ENCODE assay signal across 11 cellular contexts in the genomic region with DNA sequence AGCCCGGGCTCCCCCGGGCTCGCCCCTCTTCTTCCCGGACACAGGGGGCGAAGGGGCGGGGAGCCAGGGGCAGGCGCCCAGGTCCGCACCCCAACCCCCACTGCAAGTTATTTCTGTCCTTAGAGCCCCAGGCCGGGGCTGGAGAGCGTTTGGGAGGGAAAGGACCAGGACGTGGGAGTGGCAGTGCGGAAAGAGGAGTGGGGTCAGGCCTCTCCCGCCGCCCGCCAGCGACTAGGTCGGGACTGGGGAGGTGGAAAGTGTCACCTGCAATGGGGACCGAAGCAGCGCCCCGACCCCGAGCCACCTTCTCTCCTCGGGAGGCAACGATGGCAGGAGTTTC. TPM values are rescaled to one million over a fixed set of nuclear protein-coding genes. Genes with fewer than 3 reads are reported as not detected.
DNase-seq lines count a peak whose midpoint lies in the region; ATAC-seq, FAIRE-seq and TF ChIP-seq lines count a peak whose summit lies in the region.
"Had no signal": no experiment of that assay in that cellular context is flagged by ENCODE, and none has a peak within 500 bp of the region (broad histone marks: within the 10 kb centered on the region; RNA-seq: fewer than 3 reads in every experiment).

No MANE protein-coding gene starts in this region.

- WGBS in body of pancreas, 2 donors, result 1% methylated on average over 17 of the region's 23 CpGs; no CpG with 5 or more reads in 1 of the 2 donors
- 2 to 52% (median 19%) methylated on average over 12 to 19 of the region's 23 CpGs; no CpG with 5 or more reads in 1 of the 5 donors for WGBS in stomach, 5 donors

- intact Hi-C loops in body of pancreas (cut with DNase I), result no loop called here
- intact Hi-C loops in kidney (cut with DNase I), result no loop called here
- intact Hi-C loops in stomach (cut with DNase I; ENCODE audit: low total_unique reads), result no loop called here

- FAIRE-seq in kidney (lab: Jason Lieb, UNC), result no peak
- FAIRE-seq: GM18507 had no signal

- no peak for TF ChIP-seq EP300 in stomach (IDR thresholded peaks at IDR 0.05)

- no peaks in the 10 kb centered on the region for H3K36me3 ChIP-seq in HEK293 (ENCODE audit: control insufficient read depth in 2 of 2, insufficient read depth in 1 of 2, low read length in 2 of 2)
- no peaks in the 10 kb centered on the region for H3K36me3 ChIP-seq in body of pancreas (replicated peaks in 1 of 2; ENCODE audit: insufficient read depth in 1 of 2, low read depth in 2 of 2)
- no peaks in the 10 kb centered on the region for H3K36me3 ChIP-seq in kidney (ENCODE audit: control insufficient read depth in 1 of 2, insufficient read depth in 2 of 2, low read length in 2 of 2)
- no peaks in the 10 kb centered on the region for H3K36me3 ChIP-seq in stomach

- TF ChIP-seq CTCF in HEK293 (tag by site-specific recombination; IDR thresholded peaks at IDR 0.05) (no peak), body of pancreas (IDR thresholded peaks at IDR 0.05) (no peak), kidney (IDR thresholded peaks at IDR 0.05; ENCODE audit: borderline replicate concordance, extremely low read depth, insufficient read depth) (no peak), stomach (IDR thresholded peaks at IDR 0.05) (no peak)

- H3K9me3 ChIP-seq in HEK293 (ENCODE audit: control insufficient read depth, insufficient read depth, low read depth, low read length) (no peaks in the 10 kb centered on the region), body of pancreas (no peaks in the 10 kb centered on the region), kidney (ENCODE audit: control insufficient read depth in 1 of 2, low read length in 2 of 2) (no peaks in the 10 kb centered on the region), stomach (no peaks in the 10 kb centered on the region)

- H3K4me3 ChIP-seq in HEK293 (ENCODE audit: low read depth, low read length) (peak overlapping the region; percentile 42), body of pancreas (peak overlapping the region; percentile 8 to 41), kidney (ENCODE audit: low read length in 2 of 2) (peak overlapping the region; percentile 52 to 63), stomach (peak overlapping the region; percentile 50 to 77 (median 58))

- H3K27ac ChIP-seq in HEK293 (ENCODE audit: extremely low read depth, low read depth, low read length) (no peak overlapping the region; the same call in 1 of the 2 replicates), body of pancreas (peak overlapping the region in 1 of 4 donors; percentile 61), kidney (ENCODE audit: low read depth in 2 of 2, low read length in 2 of 2) (peak overlapping the region in 1 of 2 donors; percentile 23), stomach (peak overlapping the region in 2 of 5 donors; percentile 12 to 49)

- CTCF ChIA-PET in HEK293 (lab: Yijun Ruan, JAX), result no interaction called here

- H3K9ac ChIP-seq in kidney (ENCODE audit: low read length in 2 of 2), result peak overlapping the region in 1 of 2 donors; percentile 41

- no peaks in the 10 kb centered on the region for H3K27me3 ChIP-seq in body of pancreas
- H3K27me3 ChIP-seq in stomach, result peaks cover 0 to 10% (median 9%) of the 10 kb centered on the region in 3 donors

- TF ChIP-seq POLR2A in body of pancreas (IDR thresholded peaks at IDR 0.05) (no peak), stomach (IDR thresholded peaks at IDR 0.05) (no peak)

- POLR2A ChIA-PET in HEK293 (lab: Yijun Ruan, JAX), result no interaction called here

- H3K4me1 ChIP-seq in HEK293 (ENCODE audit: control insufficient read depth, insufficient read depth, low read length) (no peaks in the 10 kb centered on the region; the same call in 1 of the 2 replicates), body of pancreas (no peaks in the 10 kb centered on the region), kidney (ENCODE audit: control insufficient read depth in 1 of 2, insufficient read depth in 1 of 2, low read depth in 1 of 2, low read length in 2 of 2) (peaks cover 0 to 3% of the 10 kb centered on the region in 2 donors), stomach (peaks cover 0 to 6% (median 2%) of the 10 kb centered on the region in 4 donors)

- DNase-seq in body of pancreas (peak in 1 of 4 donors; percentile 12), kidney (no peak), stomach (no peak), HuH-7 (ENCODE audit: low spot score) (no peak), SKM-1 treated with dmso at 0.1 percent for 144 hours (lab: John Stamatoyannopoulos, UW; ENCODE audit: unreplicated experiment) (no peak), NCI-H2107 (lab: John Stamatoyannopoulos, UW) (no peak)
- DNase-seq: activated naive CD4-positive, alpha-beta T cell had no signal

- peak; percentile 35 for ATAC-seq in body of pancreas
- no peak for ATAC-seq in HG02870 (IDR thresholded peaks at IDR 0.05; ENCODE audit: unreplicated experiment)

TF ChIP-seq in HEK293, 187 proteins besides CTCF, POLR2A, EP300 and RAD21:
- TF ChIP-seq KLF1 (tag by site-specific recombination; IDR thresholded peaks at IDR 0.05) (0 out of 2 replicates have a peak, but pooled peaks have one; percentile 8), ZNF335 (tag by site-specific recombination; conservative IDR thresholded peaks at IDR 0.05) (peak; percentile 37; the same call in 1 of the 2 replicates), ZNF24 (tag by site-specific recombination; IDR thresholded peaks at IDR 0.05) (no peak), ZNF174 (tag by site-specific recombination; IDR thresholded peaks at IDR 0.05) (no peak), ZNF777 (tag by site-specific recombination; IDR thresholded peaks at IDR 0.05; ENCODE audit: borderline replicate concordance) (no peak), ZNF544 (tag by site-specific recombination; IDR thresholded peaks at IDR 0.05) (no peak), HOXD13 (CRISPR knock-in tag; IDR thresholded peaks at IDR 0.05; ENCODE audit: borderline replicate concordance) (no peak)
- TF ChIP-seq, protein P1, sequence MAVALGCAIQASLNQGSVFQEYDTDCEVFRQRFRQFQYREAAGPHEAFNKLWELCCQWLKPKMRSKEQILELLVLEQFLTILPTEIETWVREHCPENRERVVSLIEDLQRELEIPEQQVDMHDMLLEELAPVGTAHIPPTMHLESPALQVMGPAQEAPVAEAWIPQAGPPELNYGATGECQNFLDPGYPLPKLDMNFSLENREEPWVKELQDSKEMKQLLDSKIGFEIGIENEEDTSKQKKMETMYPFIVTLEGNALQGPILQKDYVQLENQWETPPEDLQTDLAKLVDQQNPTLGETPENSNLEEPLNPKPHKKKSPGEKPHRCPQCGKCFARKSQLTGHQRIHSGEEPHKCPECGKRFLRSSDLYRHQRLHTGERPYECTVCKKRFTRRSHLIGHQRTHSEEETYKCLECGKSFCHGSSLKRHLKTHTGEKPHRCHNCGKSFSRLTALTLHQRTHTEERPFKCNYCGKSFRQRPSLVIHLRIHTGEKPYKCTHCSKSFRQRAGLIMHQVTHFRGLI (tag by site-specific recombination; IDR thresholded peaks at IDR 0.05), result no peak

RNA-seq across cellular contexts. Expression of a gene that starts 0.4 kb away (rescaled TPM):
- total RNA-seq in body of pancreas (not detected), kidney (4.9 TPM), stomach (1 to 10 TPM in 1 of 5 donors, not detected in 4; 1.2 TPM)
- polyA plus RNA-seq in kidney (ENCODE audit: insufficient read depth, low read depth, low replicate concordance) (7.0 TPM), stomach (under 1 TPM; 0.53 to 0.62 (median 0.61) TPM)
- total RNA-seq: mononuclear cell had no signal
